8 cellular contexts compared by ENCODE assay signal in genomic region chr11:67468835-67469811, GRCh38. TPM values are rescaled to one million over a fixed set of nuclear protein-coding genes. Genes with fewer than 3 reads are reported as not detected.
A peak's percentile ranks its signal among the peaks of the same experiment; 100 is the strongest.
DNase-seq lines count a peak whose midpoint lies in the region; ATAC-seq and TF ChIP-seq lines count a peak whose summit lies in the region.

Gene TMEM134 (minus strand): TSS chr11:67469251. CDS start chr11:67469192, 59 bp downstream.

- intact Hi-C loops in activated CD4-positive, alpha-beta T cell treated with anti-CD3 and anti-CD28 coated beads, Interleukin-2, amount 10 ng/mL, durations not matched to agents 24 days and 14 days (cut with micrococcal nuclease) = loop anchor here (1.0 kb wide), 5 partner anchors 13 to 68 kb away; partner anchors contain the start of genes PPP1CA and RPS6KB2
- intact Hi-C loops in colonic mucosa (cut with DNase I) (no loop called here), left colon (cut with DNase I, micrococcal nuclease) (no loop called here)

- H3K9me3 Mint-ChIP-seq in activated CD4-positive, alpha-beta T cell treated with anti-CD3 and anti-CD28 coated beads, Interleukin-2, amount 10 ng/mL, durations not matched to agents 24 days and 14 days = no peaks in the 10 kb centered on the region

- TF ChIP-seq CTCF in AG10803 (conservative IDR thresholded peaks at IDR 0.05; ENCODE audit: low read length) = peak; percentile 37; the same call in 1 of the 2 replicates
- TF ChIP-seq CTCF in colonic mucosa (IDR thresholded peaks at IDR 0.05) = peak; percentile 26

- peak within 1 kb of the TSS; percentile 75 to 94 for H3K9ac ChIP-seq in colonic mucosa (ENCODE audit: low read depth in 2 of 2, low read length in 2 of 2)

- H3K4me3 Mint-ChIP-seq in activated CD4-positive, alpha-beta T cell treated with anti-CD3 and anti-CD28 coated beads, Interleukin-2, amount 10 ng/mL, durations not matched to agents 24 days and 14 days = peak within 1 kb of the TSS; percentile 96

- no peaks in the 10 kb centered on the region for H3K9me3 ChIP-seq in colonic mucosa

- H3K27me3 ChIP-seq in colonic mucosa = no peaks in the 10 kb centered on the region

- DNase-seq in AG10803 (ENCODE audit: low read depth) = peak; percentile 90
- DNase-seq in NCI-H510A (lab: John Stamatoyannopoulos, UW) = peak; percentile 93
- DNase-seq in activated CD4-positive, alpha-beta T cell treated with anti-CD3 and anti-CD28 coated beads, Interleukin-2, amount 10 ng/mL, durations not matched to agents 24 days and 14 days = peak; percentile 96
- DNase-seq in colonic mucosa = peak; percentile 92
- peak; percentile 93 to 95 for DNase-seq in left colon
- peak; percentile 93 to 94 for DNase-seq in stimulated activated CD4-positive, alpha-beta T cell treated with anti-CD3 and anti-CD28 coated beads, Interleukin-1b, Interleukin-23, amount 100 ng/mL, for 4 hours (ENCODE audit: low read depth in 2 of 2)

- peak within 1 kb of the TSS; percentile 90 for H3K27ac ChIP-seq in colonic mucosa

- H3K4me3 ChIP-seq in AG10803 (ENCODE audit: low read length) (peak within 1 kb of the TSS; percentile 76), colonic mucosa (peak within 1 kb of the TSS; percentile 97)

- H3K4me1 Mint-ChIP-seq in activated CD4-positive, alpha-beta T cell treated with anti-CD3 and anti-CD28 coated beads, Interleukin-2, amount 10 ng/mL, durations not matched to agents 24 days and 14 days = peaks cover 25% of the 10 kb centered on the region

- no peaks in the 10 kb centered on the region for H3K36me3 ChIP-seq in colonic mucosa

- peak within 1 kb of the TSS; percentile 84 for H3K27ac Mint-ChIP-seq in activated CD4-positive, alpha-beta T cell treated with anti-CD3 and anti-CD28 coated beads, Interleukin-2, amount 10 ng/mL, durations not matched to agents 24 days and 14 days

- ATAC-seq in GM19023 (IDR thresholded peaks at IDR 0.05; ENCODE audit: unreplicated experiment) (peak; percentile 72), HG03342 (IDR thresholded peaks at IDR 0.05; ENCODE audit: unreplicated experiment) (peak; percentile 54), left colon (peak; percentile 79)

- H3K36me3 Mint-ChIP-seq in activated CD4-positive, alpha-beta T cell treated with anti-CD3 and anti-CD28 coated beads, Interleukin-2, amount 10 ng/mL, durations not matched to agents 24 days and 14 days (ENCODE audit: low read depth) = peaks cover 7% of the 10 kb centered on the region

- H3K27me3 Mint-ChIP-seq in activated CD4-positive, alpha-beta T cell treated with anti-CD3 and anti-CD28 coated beads, Interleukin-2, amount 10 ng/mL, durations not matched to agents 24 days and 14 days = no peaks in the 10 kb centered on the region

- peaks cover 13% of the 10 kb centered on the region for H3K4me1 ChIP-seq in colonic mucosa

RNA-seq across cellular contexts. Expression of gene TMEM134, which starts in this region (rescaled TPM):
- total RNA-seq in activated CD4-positive, alpha-beta T cell treated with anti-CD3 and anti-CD28 coated beads, Interleukin-2, amount 10 ng/mL, durations not matched to agents 24 days and 14 days = 56.8 and 58.3 TPM in 2 replicates
- 10 to 100 TPM; 50.1 to 59.5 TPM for total RNA-seq in colonic mucosa
- 10 to 100 TPM; 63.6 to 68.0 TPM for total RNA-seq in left colon

Comparison
In these comparisons a context has a peak if more than half of its experiments do, and no peak if none do; other contexts are left out.
1. Peak in every context shown above with its lines: DNase-seq, ATAC-seq, H3K4me3 ChIP-seq and H3K27ac ChIP-seq.